ENCODE assay signal across 12 cellular contexts in the genomic region with DNA sequence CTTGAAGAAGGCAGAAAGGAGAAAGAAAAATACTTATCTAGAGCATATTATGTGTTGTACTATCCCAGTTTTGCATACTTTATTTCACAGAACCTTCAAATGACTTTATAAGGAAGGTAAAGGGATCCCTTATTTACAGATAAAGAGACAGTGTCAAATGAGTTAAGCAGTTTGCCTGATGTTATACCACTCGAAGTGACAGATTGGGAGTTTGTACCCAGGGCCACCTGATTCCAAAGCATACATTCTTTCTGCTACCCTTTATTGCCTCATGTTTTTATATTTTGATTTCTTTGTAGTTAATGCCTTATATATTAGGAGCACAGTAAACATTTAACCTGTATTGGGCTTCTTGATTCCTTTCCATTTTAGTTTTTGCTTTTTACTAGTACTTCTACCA. TPM values are rescaled to one million over a fixed set of nuclear protein-coding genes. Genes with fewer than 3 reads are reported as not detected.
DNase-seq lines count a peak whose midpoint lies in the region; ATAC-seq and TF ChIP-seq lines count a peak whose summit lies in the region.
"Had no signal": no experiment of that assay in that cellular context is flagged by ENCODE, and none has a peak within 500 bp of the region (broad histone marks: within the 10 kb centered on the region; RNA-seq: fewer than 3 reads in every experiment).

No MANE protein-coding gene starts in this region.

- ATAC-seq in activated CD8-positive, alpha-beta T cell treated with anti-CD3 and anti-CD28 coated beads, Interleukin-2, amount 10 ng/mL, durations not matched to agents 7 days and 5 days = no peak
- no peak for ATAC-seq in upper lobe of right lung

- intact Hi-C loops in MCF 10A (cut with micrococcal nuclease) (no loop called here), mammary epithelial cell (cut with micrococcal nuclease) (no loop called here), upper lobe of right lung (cut with DNase I) (no loop called here), uterus (cut with DNase I; ENCODE audit: low total_unique reads) (no loop called here)

- dilution Hi-C loops in mammary epithelial cell (cut with HindIII; ENCODE audit: low sequenced_read_pairs) = no loop called here

- peaks cover 32% of the 10 kb centered on the region for H3K36me3 Mint-ChIP-seq in MCF 10A (ENCODE audit: insufficient read depth, unreplicated experiment)
- H3K36me3 Mint-ChIP-seq in activated CD8-positive, alpha-beta T cell treated with anti-CD3 and anti-CD28 coated beads, Interleukin-2, amount 10 ng/mL, durations not matched to agents 7 days and 5 days (ENCODE audit: low read depth) = peaks cover 63% of the 10 kb centered on the region
- peaks cover 18% of the 10 kb centered on the region for H3K36me3 Mint-ChIP-seq in mesothelial cell of epicardium

- H3K36me3 ChIP-seq in mammary epithelial cell (ENCODE audit: insufficient read depth, low read length) (no peaks in the 10 kb centered on the region), upper lobe of right lung (no peaks in the 10 kb centered on the region), uterus (no peaks in the 10 kb centered on the region)
- H3K36me3 ChIP-seq: cardiac muscle cell, sigmoid colon had no signal

- peak overlapping the region; percentile 44 for H3K27ac Mint-ChIP-seq in MCF 10A (ENCODE audit: low read depth, unreplicated experiment)
- H3K27ac Mint-ChIP-seq in activated CD8-positive, alpha-beta T cell treated with anti-CD3 and anti-CD28 coated beads, Interleukin-2, amount 10 ng/mL, durations not matched to agents 7 days and 5 days = peak overlapping the region; percentile 98
- peak overlapping the region; percentile 17 for H3K27ac Mint-ChIP-seq in mesothelial cell of epicardium

- H3K79me2 ChIP-seq in mammary epithelial cell (ENCODE audit: insufficient read depth, low read length) = peaks cover 28% of the 10 kb centered on the region

- H3K9me3 Mint-ChIP-seq in MCF 10A (ENCODE audit: unreplicated experiment) (no peaks in the 10 kb centered on the region), mesothelial cell of epicardium (peaks cover 9% of the 10 kb centered on the region)
- H3K9me3 Mint-ChIP-seq in activated CD8-positive, alpha-beta T cell treated with anti-CD3 and anti-CD28 coated beads, Interleukin-2, amount 10 ng/mL, durations not matched to agents 7 days and 5 days (ENCODE audit: insufficient read depth) = no peaks in the 10 kb centered on the region

- BruUV-seq in MCF 10A (replicated peaks; lab: Mats Ljungman, UMichigan) = no TSS peak
- no TSS peak for BruUV-seq in mammary epithelial cell (replicated peaks; lab: Mats Ljungman, UMichigan)

- H3K4me2 ChIP-seq in mammary epithelial cell (ENCODE audit: insufficient read depth, low read depth, low read length) = no peak overlapping the region

- H3K4me1 Mint-ChIP-seq in MCF 10A (ENCODE audit: insufficient read depth, unreplicated experiment) = peaks cover 29% of the 10 kb centered on the region
- peaks cover 39% of the 10 kb centered on the region for H3K4me1 Mint-ChIP-seq in activated CD8-positive, alpha-beta T cell treated with anti-CD3 and anti-CD28 coated beads, Interleukin-2, amount 10 ng/mL, durations not matched to agents 7 days and 5 days (ENCODE audit: low read depth)
- H3K4me1 Mint-ChIP-seq in mesothelial cell of epicardium = peaks cover 13% of the 10 kb centered on the region

- 94% methylated on average over 1 of the region's 1 CpG for WGBS in mammary epithelial cell (ENCODE audit: low coverage, missing lambda C conversion rate)

- H3K4me3 ChIP-seq in mammary epithelial cell (replicated peaks in 1 of 3; ENCODE audit: insufficient read depth in 1 of 3, low read depth in 2 of 3, low read length in 3 of 3) = no peak overlapping the region
- H3K4me3 ChIP-seq in upper lobe of right lung = peak overlapping the region; percentile 14
- H3K4me3 ChIP-seq in uterus = no peak overlapping the region
- H3K4me3 ChIP-seq: cardiac muscle cell, sigmoid colon had no signal

- TF ChIP-seq CTCF in MCF 10A (IDR thresholded peaks at IDR 0.05; ENCODE audit: unreplicated experiment) = no peak
- no peak for TF ChIP-seq CTCF in mammary epithelial cell (conservative IDR thresholded peaks at IDR 0.05 in 1 of 2, IDR thresholded peaks at IDR 0.05 in 1 of 2; ENCODE audit: extremely low read depth in 1 of 2, insufficient read depth in 1 of 2, low read depth in 1 of 2, low read length in 2 of 2)
- TF ChIP-seq CTCF in mesothelial cell of epicardium (IDR thresholded peaks at IDR 0.05; ENCODE audit: unreplicated experiment) = no peak
- no peak for TF ChIP-seq CTCF in upper lobe of right lung (IDR thresholded peaks at IDR 0.05)
- TF ChIP-seq CTCF in uterus (IDR thresholded peaks at IDR 0.05) = no peak

- H3K9ac ChIP-seq in mammary epithelial cell (ENCODE audit: insufficient read depth, low read length) = no peak overlapping the region

- POLR2A ChIA-PET in MCF 10A (lab: Yijun Ruan, JAX) = no interaction called here
- POLR2A ChIA-PET in activated CD8-positive, alpha-beta T cell treated with anti-CD3 and anti-CD28 coated beads, Interleukin-2, amount 10 ng/mL, durations not matched to agents 7 days and 5 days (lab: Charles Lee) = interaction anchor here (1.4 to 5.5 kb wide), 2 partner anchors 12 to 13 kb away, joined by 8 to 185 read pairs; partner anchors contain the start of gene EVI2A

- no peaks in the 10 kb centered on the region for H3K27me3 Mint-ChIP-seq in MCF 10A (ENCODE audit: insufficient read depth, unreplicated experiment)
- no peaks in the 10 kb centered on the region for H3K27me3 Mint-ChIP-seq in activated CD8-positive, alpha-beta T cell treated with anti-CD3 and anti-CD28 coated beads, Interleukin-2, amount 10 ng/mL, durations not matched to agents 7 days and 5 days (ENCODE audit: low read depth)
- H3K27me3 Mint-ChIP-seq in mesothelial cell of epicardium (ENCODE audit: low read depth) = no peaks in the 10 kb centered on the region

- H4K20me1 ChIP-seq in mammary epithelial cell (ENCODE audit: insufficient read depth, low read length) = no peaks in the 10 kb centered on the region

- DNase-seq in MCF 10A (ENCODE audit: unreplicated experiment) (no peak), mammary epithelial cell (no peak), mesothelial cell of epicardium (ENCODE audit: low spot score in 2 of 2, unreplicated experiment in 2 of 2) (no peak), upper lobe of right lung (no peak), uterus (no peak), DMS114 treated with DMSO at 0.1 percent for 48 hours (lab: John Stamatoyannopoulos, UW; ENCODE audit: unreplicated experiment) (no peak), RPMI8226 (no peak)
- DNase-seq in activated CD8-positive, alpha-beta T cell treated with anti-CD3 and anti-CD28 coated beads, Interleukin-2, amount 10 ng/mL, durations not matched to agents 7 days and 5 days = no peak
- DNase-seq: esophagus squamous epithelium, NCI-H2171 treated with DMSO at 0.1 percent for 48 hours, sigmoid colon had no signal

- no peak overlapping the region for H2AFZ ChIP-seq in mammary epithelial cell (ENCODE audit: low read depth, low read length)

- no peak for TF ChIP-seq POLR2A in uterus (IDR thresholded peaks at IDR 0.05)

- H3K4me1 ChIP-seq in mammary epithelial cell (ENCODE audit: insufficient read depth, low read length) (peaks cover 3% of the 10 kb centered on the region), upper lobe of right lung (no peaks in the 10 kb centered on the region), uterus (no peaks in the 10 kb centered on the region)
- H3K4me1 ChIP-seq: esophagus squamous epithelium, sigmoid colon had no signal

- H3K27me3 ChIP-seq in mammary epithelial cell (ENCODE audit: insufficient read depth, low read length) = no peaks in the 10 kb centered on the region
- no peaks in the 10 kb centered on the region for H3K27me3 ChIP-seq in upper lobe of right lung
- no peaks in the 10 kb centered on the region for H3K27me3 ChIP-seq in uterus
- H3K27me3 ChIP-seq: cardiac muscle cell, esophagus squamous epithelium, sigmoid colon had no signal

- in situ Hi-C loops in mammary epithelial cell (cut with MboI; ENCODE audit: low sequenced_read_pairs in 2 of 2) = no loop called here

- CTCF ChIA-PET in MCF 10A (lab: Yijun Ruan, JAX) = no interaction called here
- CTCF ChIA-PET in mammary epithelial cell (lab: Charles Lee; ENCODE audit: low non-redundant PET) = no interaction called here
- CTCF ChIA-PET in activated CD8-positive, alpha-beta T cell treated with anti-CD3 and anti-CD28 coated beads, Interleukin-2, amount 10 ng/mL, durations not matched to agents 7 days and 5 days (lab: Charles Lee) = interaction anchor here (0.6 to 1.4 kb wide), 3 partner anchors 9 to 200 kb away, joined by 3 to 5 read pairs (median 4); no protein-coding TSS in a partner anchor

- H3K4me3 Mint-ChIP-seq in MCF 10A (ENCODE audit: unreplicated experiment) = no peak overlapping the region
- H3K4me3 Mint-ChIP-seq in activated CD8-positive, alpha-beta T cell treated with anti-CD3 and anti-CD28 coated beads, Interleukin-2, amount 10 ng/mL, durations not matched to agents 7 days and 5 days = peak overlapping the region; percentile 94
- H3K4me3 Mint-ChIP-seq in mesothelial cell of epicardium = no peak overlapping the region

- H3K9me3 ChIP-seq in mammary epithelial cell (replicated peaks; ENCODE audit: insufficient read depth, low read length) (no peaks in the 10 kb centered on the region), upper lobe of right lung (no peaks in the 10 kb centered on the region), uterus (no peaks in the 10 kb centered on the region)
- H3K9me3 ChIP-seq: esophagus squamous epithelium, sigmoid colon had no signal

- H3K27ac ChIP-seq in mammary epithelial cell (ENCODE audit: insufficient read depth, low read depth, low read length) (no peak overlapping the region), upper lobe of right lung (peak overlapping the region; percentile 71), uterus (no peak overlapping the region)
- H3K27ac ChIP-seq: cardiac muscle cell had no signal

RNA-seq across cellular contexts. Expression of gene EVI2B, which starts 4.9 kb away (rescaled TPM):
- 3.6 and 3.8 TPM in 2 replicates for total RNA-seq in MCF 10A (2022)
- 1 to 10 TPM in 1 of 2 donors, under 1 TPM in 1; under 0.01 to 2.0 TPM for total RNA-seq in mammary epithelial cell
- 3.4 TPM for polyA plus RNA-seq in mammary epithelial cell
- polyA minus RNA-seq in mammary epithelial cell = 1.4 TPM
- total RNA-seq in activated CD8-positive, alpha-beta T cell treated with anti-CD3 and anti-CD28 coated beads, Interleukin-2, amount 10 ng/mL, durations not matched to agents 7 days and 5 days = 10 to 100 TPM; 49.1 to 52.6 TPM
- total RNA-seq in mesothelial cell of epicardium = not detected in 3 replicates
- 87.9 TPM for total RNA-seq in upper lobe of right lung
- 1 to 10 TPM in 3 of 4 donors, under 1 TPM in 1; 0.76 to 9.1 (median 2.9) TPM for total RNA-seq in uterus
- total RNA-seq: cardiac muscle cell had no signal

RNA-seq across cellular contexts. Expression of gene OMG, which starts 11.9 kb away (rescaled TPM):
- total RNA-seq in MCF 10A (2022) (0.16 TPM in 1 of 2 replicates, not detected in the other), mammary epithelial cell (under 1 TPM in 1 of 2 donors, not detected in 1; under 0.01 TPM), mesothelial cell of epicardium (not detected in 3 replicates), upper lobe of right lung (10.3 TPM), uterus (1 to 10 TPM in 1 of 4 donors, under 1 TPM in 1, not detected in 2; 0.51 to 1.0 TPM)
- polyA plus RNA-seq in mammary epithelial cell = not detected
- polyA minus RNA-seq in mammary epithelial cell = not detected
- under 1 TPM; 0.29 to 0.50 TPM for total RNA-seq in activated CD8-positive, alpha-beta T cell treated with anti-CD3 and anti-CD28 coated beads, Interleukin-2, amount 10 ng/mL, durations not matched to agents 7 days and 5 days
- total RNA-seq: cardiac muscle cell had no signal

RNA-seq across cellular contexts. Expression of gene EVI2A, which starts 12.5 kb away (rescaled TPM):
- total RNA-seq in MCF 10A (2022) (2.6 and 3.3 TPM in 2 replicates), mammary epithelial cell (1 to 10 TPM in 1 of 2 donors, under 1 TPM in 1; 0.42 to 1.0 TPM), mesothelial cell of epicardium (not detected in 3 replicates), upper lobe of right lung (38.2 TPM), uterus (10 to 100 TPM in 2 of 4 donors, 1 to 10 TPM in 2; 2.0 to 17.9 (median 7.2) TPM)
- 0.60 TPM for polyA plus RNA-seq in mammary epithelial cell
- not detected for polyA minus RNA-seq in mammary epithelial cell
- 10 to 100 TPM; 40.4 to 44.2 TPM for total RNA-seq in activated CD8-positive, alpha-beta T cell treated with anti-CD3 and anti-CD28 coated beads, Interleukin-2, amount 10 ng/mL, durations not matched to agents 7 days and 5 days
- total RNA-seq: cardiac muscle cell had no signal

Comparison
In these comparisons a context has a peak if more than half of its experiments do, and no peak if none do; other contexts are left out.
1. H3K27ac Mint-ChIP-seq: peak in every context shown above with its lines; median percentile 98 in activated CD8-positive, alpha-beta T cell treated with anti-CD3 and anti-CD28 coated beads, Interleukin-2, amount 10 ng/mL, durations not matched to agents 7 days and 5 days; 44 in MCF 10A; 17 in mesothelial cell of epicardium.